ENCODE assay signal across 9 cellular contexts in genomic region chr1:64514197-64514765, GRCh38. TPM values are rescaled to one million over a fixed set of nuclear protein-coding genes. Genes with fewer than 3 reads are reported as not detected.
A peak's percentile ranks its signal among the peaks of the same experiment; 100 is the strongest.
DNase-seq lines count a peak whose midpoint lies in the region; ATAC-seq and TF ChIP-seq lines count a peak whose summit lies in the region.
"Had no signal": no experiment of that assay in that cellular context is flagged by ENCODE, and none has a peak within 500 bp of the region (broad histone marks: within the 10 kb centered on the region; RNA-seq: fewer than 3 reads in every experiment).

No MANE protein-coding gene starts in this region.

- ATAC-seq in HG03565 (IDR thresholded peaks at IDR 0.05; ENCODE audit: unreplicated experiment) (no peak), HG02840 (IDR thresholded peaks at IDR 0.05; ENCODE audit: low FRiP score, unreplicated experiment) (no peak)

- peak overlapping the region; percentile 1 for H3K4me3 ChIP-seq in fibroblast of the aortic adventitia (ENCODE audit: low read depth, low read length)
- H3K4me3 ChIP-seq in prostate gland = no peak overlapping the region

- H3K36me3 ChIP-seq in prostate gland = no peaks in the 10 kb centered on the region

- no peak for TF ChIP-seq POLR2A in prostate gland (IDR thresholded peaks at IDR 0.05)

- H3K27ac ChIP-seq in prostate gland = peak overlapping the region; percentile 7 to 50
- H3K27ac ChIP-seq: KMS-11 had no signal

- H3K36me3 Mint-ChIP-seq in activated T-helper 1 cell treated with anti-CD3 and anti-CD28 coated beads, Interleukin-12 subunit alpha, Interleukin-12 subunit beta, Interleukin-2, Interleukin-4 antibody, amounts not matched to agents 30 ng/mL and 10 ng/mL and 1 ng/mL, durations not matched to agents 14 hours and 24 hours and 36 hours (ENCODE audit: low read depth) = no peaks in the 10 kb centered on the region

- intact Hi-C loops in prostate gland (cut with DNase I) = no loop called here
- intact Hi-C loops in activated T-helper 1 cell treated with anti-CD3 and anti-CD28 coated beads, Interleukin-12 subunit alpha, Interleukin-12 subunit beta, Interleukin-2, Interleukin-4 antibody, amounts not matched to agents 30 ng/mL and 10 ng/mL and 1 ng/mL, durations not matched to agents 14 hours and 24 hours and 36 hours (cut with micrococcal nuclease) = no loop called here

- peak; percentile 62 for DNase-seq in CD1c-positive myeloid dendritic cell (ENCODE audit: extremely low spot score)
- peak; percentile 21 to 62 for DNase-seq in NOMO-1 (lab: John Stamatoyannopoulos, UW; ENCODE audit: unreplicated experiment in 2 of 2)
- peak; percentile 96 for DNase-seq in fibroblast of the aortic adventitia (ENCODE audit: low read depth)
- no peak for DNase-seq in prostate gland (ENCODE audit: low spot score)
- no peak for DNase-seq in amniotic stem cell (lab: John Stamatoyannopoulos, UW)
- no peak for DNase-seq in activated T-helper 1 cell treated with anti-CD3 and anti-CD28 coated beads, Interleukin-12 subunit alpha, Interleukin-12 subunit beta, Interleukin-2, Interleukin-4 antibody, amounts not matched to agents 30 ng/mL and 10 ng/mL and 1 ng/mL, durations not matched to agents 14 hours and 24 hours and 36 hours (ENCODE audit: low spot score)

- TF ChIP-seq CTCF in fibroblast of the aortic adventitia (IDR thresholded peaks at IDR 0.05; ENCODE audit: insufficient read depth, low read length) (no peak), prostate gland (IDR thresholded peaks at IDR 0.05) (no peak)

- no peaks in the 10 kb centered on the region for H3K9me3 Mint-ChIP-seq in activated T-helper 1 cell treated with anti-CD3 and anti-CD28 coated beads, Interleukin-12 subunit alpha, Interleukin-12 subunit beta, Interleukin-2, Interleukin-4 antibody, amounts not matched to agents 30 ng/mL and 10 ng/mL and 1 ng/mL, durations not matched to agents 14 hours and 24 hours and 36 hours

- no peak overlapping the region for H3K4me3 Mint-ChIP-seq in activated T-helper 1 cell treated with anti-CD3 and anti-CD28 coated beads, Interleukin-12 subunit alpha, Interleukin-12 subunit beta, Interleukin-2, Interleukin-4 antibody, amounts not matched to agents 30 ng/mL and 10 ng/mL and 1 ng/mL, durations not matched to agents 14 hours and 24 hours and 36 hours

- no peak overlapping the region for H3K27ac Mint-ChIP-seq in activated T-helper 1 cell treated with anti-CD3 and anti-CD28 coated beads, Interleukin-12 subunit alpha, Interleukin-12 subunit beta, Interleukin-2, Interleukin-4 antibody, amounts not matched to agents 30 ng/mL and 10 ng/mL and 1 ng/mL, durations not matched to agents 14 hours and 24 hours and 36 hours

- no peaks in the 10 kb centered on the region for H3K4me1 Mint-ChIP-seq in activated T-helper 1 cell treated with anti-CD3 and anti-CD28 coated beads, Interleukin-12 subunit alpha, Interleukin-12 subunit beta, Interleukin-2, Interleukin-4 antibody, amounts not matched to agents 30 ng/mL and 10 ng/mL and 1 ng/mL, durations not matched to agents 14 hours and 24 hours and 36 hours (ENCODE audit: low read depth)

- H3K27me3 Mint-ChIP-seq in activated T-helper 1 cell treated with anti-CD3 and anti-CD28 coated beads, Interleukin-12 subunit alpha, Interleukin-12 subunit beta, Interleukin-2, Interleukin-4 antibody, amounts not matched to agents 30 ng/mL and 10 ng/mL and 1 ng/mL, durations not matched to agents 14 hours and 24 hours and 36 hours (ENCODE audit: insufficient read depth) = peaks cover 3% of the 10 kb centered on the region

- WGBS in prostate gland = 4% methylated on average over 1 of the region's 1 CpG

- H3K27me3 ChIP-seq in prostate gland (replicated peaks; ENCODE audit: insufficient read depth) = no peaks in the 10 kb centered on the region

- no peaks in the 10 kb centered on the region for H3K9me3 ChIP-seq in prostate gland

- H3K4me1 ChIP-seq in prostate gland (replicated peaks) = no peaks in the 10 kb centered on the region

RNA-seq across cellular contexts. Expression of gene CACHD1, which starts 44.4 kb away (rescaled TPM):
- total RNA-seq in fibroblast of the aortic adventitia (ENCODE audit: low replicate concordance) (7.3 and 11.6 TPM in 2 replicates), prostate gland (10 to 100 TPM; 10.8 to 14.4 TPM)
- 0.10 and 0.13 TPM in 2 replicates for total RNA-seq in activated T-helper 1 cell treated with anti-CD3 and anti-CD28 coated beads, Interleukin-12 subunit alpha, Interleukin-12 subunit beta, Interleukin-2, Interleukin-4 antibody, amounts not matched to agents 30 ng/mL and 10 ng/mL and 1 ng/mL, durations not matched to agents 14 hours and 24 hours and 36 hours

Comparison
In these comparisons a context has a peak if more than half of its experiments do, and no peak if none do; other contexts are left out.
1. DNase-seq: peak in CD1c-positive myeloid dendritic cell (single experiment), NOMO-1 (2 of 2) and fibroblast of the aortic adventitia (single experiment); none in prostate gland (single experiment), amniotic stem cell (single experiment) and activated T-helper 1 cell treated with anti-CD3 and anti-CD28 coated beads, Interleukin-12 subunit alpha, Interleukin-12 subunit beta, Interleukin-2, Interleukin-4 antibody, amounts not matched to agents 30 ng/mL and 10 ng/mL and 1 ng/mL, durations not matched to agents 14 hours and 24 hours and 36 hours (single experiment).